8 cellular contexts compared by ENCODE assay signal in the genomic region with DNA sequence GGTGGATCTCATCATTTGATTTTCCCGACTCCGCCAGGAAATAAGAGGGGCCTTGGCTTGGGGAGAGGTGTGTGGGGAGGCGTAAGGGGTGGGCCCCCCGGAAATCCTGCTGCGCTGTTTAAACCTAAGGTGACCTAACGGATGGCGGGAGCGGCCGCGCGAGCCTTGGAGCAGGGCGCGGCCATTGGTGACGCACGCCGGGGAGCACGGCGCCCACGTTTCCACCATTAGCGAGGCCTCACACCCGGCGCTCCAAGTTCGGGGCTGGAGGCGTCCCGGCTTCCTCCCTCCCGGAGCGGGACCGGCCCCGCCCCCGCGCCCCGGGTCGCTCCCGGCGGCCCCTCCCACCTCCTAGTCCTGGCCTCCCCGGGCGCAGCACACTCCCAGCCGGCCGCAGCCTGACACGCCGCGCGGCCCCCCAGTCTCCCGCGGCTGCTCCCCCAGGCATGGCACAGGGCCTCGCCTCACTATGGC. TPM values are rescaled to one million over a fixed set of nuclear protein-coding genes. Genes with fewer than 3 reads are reported as not detected.
DNase-seq lines count a peak whose midpoint lies in the region; ATAC-seq and TF ChIP-seq lines count a peak whose summit lies in the region.

A gene (plus strand): TSS at position 354 of the 474 bp plus-strand sequence. CDS start 116 bp downstream, at position 470.

- peak within 1 kb of the TSS; percentile 92 for H3K4me3 Mint-ChIP-seq in HFFc6
- H3K4me3 Mint-ChIP-seq in T-helper 17 cell, result peak within 1 kb of the TSS; percentile 86

- peak within 1 kb of the TSS; percentile 92 for H3K27ac ChIP-seq in right cardiac atrium (ENCODE audit: low read length)
- H3K27ac ChIP-seq in rectal smooth muscle tissue (ENCODE audit: low read depth, low read length), result peak within 1 kb of the TSS; percentile 71

- ATAC-seq in T-helper 17 cell, result peak; percentile 62
- peak; percentile 96 to 97 for ATAC-seq in right cardiac atrium

- intact Hi-C loops in right cardiac atrium (cut with DNase I), result no loop called here

- no peak for TF ChIP-seq CTCF in GM12865 (IDR thresholded peaks at IDR 0.05; ENCODE audit: insufficient read depth, low read depth, low read length, missing control alignments)
- no peak for TF ChIP-seq CTCF in HFFc6 (IDR thresholded peaks at IDR 0.05)
- TF ChIP-seq CTCF in NB4 (IDR thresholded peaks at IDR 0.05; ENCODE audit: low read depth, low read length), result no peak

- TF ChIP-seq POLR2A in NB4 (IDR thresholded peaks at IDR 0.05; ENCODE audit: extremely low read depth, insufficient read length), result peak; percentile 50

- H3K27me3 ChIP-seq in right cardiac atrium (ENCODE audit: control insufficient read depth, insufficient read depth), result no peaks in the 10 kb centered on the region
- H3K27me3 ChIP-seq in rectal smooth muscle tissue (ENCODE audit: control insufficient read depth, insufficient read depth, low read length), result no peaks in the 10 kb centered on the region

- H3K4me3 ChIP-seq in GM12865 (ENCODE audit: low read depth, low read length) (peak within 1 kb of the TSS; percentile 57), NB4 (ENCODE audit: low read depth, low read length) (peak within 1 kb of the TSS; percentile 67), right cardiac atrium (ENCODE audit: low read length) (peak within 1 kb of the TSS; percentile 96), rectal smooth muscle tissue (ENCODE audit: low read length) (peak within 1 kb of the TSS; percentile 62)

- H3K4me1 ChIP-seq in right cardiac atrium (ENCODE audit: control insufficient read depth, insufficient read depth, low read length) (peaks cover 1% of the 10 kb centered on the region), rectal smooth muscle tissue (ENCODE audit: control insufficient read depth, insufficient read depth, low read length) (no peaks in the 10 kb centered on the region)

- H3K27ac Mint-ChIP-seq in HFFc6 (peak within 1 kb of the TSS; percentile 87), T-helper 17 cell (peak within 1 kb of the TSS; percentile 59)

- no peaks in the 10 kb centered on the region for H3K27me3 Mint-ChIP-seq in HFFc6 (ENCODE audit: insufficient read depth)
- H3K27me3 Mint-ChIP-seq in T-helper 17 cell, result no peaks in the 10 kb centered on the region

- under 1% methylated on average over 44 of the region's 46 CpGs for WGBS in right cardiac atrium

- no peaks in the 10 kb centered on the region for H3K9me3 Mint-ChIP-seq in HFFc6

- peaks cover 10% of the 10 kb centered on the region for H3K36me3 Mint-ChIP-seq in HFFc6 (ENCODE audit: low read depth)
- H3K36me3 Mint-ChIP-seq in T-helper 17 cell (ENCODE audit: low read depth), result no peaks in the 10 kb centered on the region

- H3K36me3 ChIP-seq in rectal smooth muscle tissue (ENCODE audit: control insufficient read depth, insufficient read depth, low read length), result no peaks in the 10 kb centered on the region

- H3K4me1 Mint-ChIP-seq in HFFc6 (ENCODE audit: low read depth) (peaks cover 36% of the 10 kb centered on the region), T-helper 17 cell (peaks cover 12% of the 10 kb centered on the region)

- H3K9me3 ChIP-seq in T-helper 17 cell (ENCODE audit: control insufficient read depth, low read length, poor library complexity, severe bottlenecking) (no peaks in the 10 kb centered on the region), right cardiac atrium (ENCODE audit: control insufficient read depth, low read length) (no peaks in the 10 kb centered on the region)

- H3K9ac ChIP-seq in rectal smooth muscle tissue (ENCODE audit: low read length), result no peak within 1 kb of the TSS

- DNase-seq in GM12865 (ENCODE audit: low read depth), result peak; percentile 76
- peak; percentile 61 for DNase-seq in HFFc6
- peak; percentile 87 for DNase-seq in NB4 (ENCODE audit: low read depth)
- peak; percentile 10 to 54 (median 48) for DNase-seq in T-helper 17 cell
- peak in 56 of 58 donors; percentile 1 to 67 (median 34) for DNase-seq in anterior cingulate cortex (lab: John Stamatoyannopoulos, UW)
- peak; percentile 84 to 92 (median 92) for DNase-seq in right cardiac atrium
- no peak for DNase-seq in DMS79 treated with DMSO at 0.1 percent for 48 hours (lab: John Stamatoyannopoulos, UW)

RNA-seq across cellular contexts. Expression of the gene that starts here (rescaled TPM):
- total RNA-seq in HFFc6 (2021; fragmentation: NEBNext Ultra II Directional; extraction: Animal tissue kit (Norgen Biotek cat#: 25700)), result 100 to 1,000 TPM; 141 to 208 (median 196) TPM
- total RNA-seq in T-helper 17 cell (10 to 100 TPM; 15.6 to 19.6 TPM), right cardiac atrium (10 to 100 TPM; 51.8 to 62.8 (median 55.9) TPM)
- polyA plus RNA-seq in right cardiac atrium, result 44.7 TPM
